In the genomic region with DNA sequence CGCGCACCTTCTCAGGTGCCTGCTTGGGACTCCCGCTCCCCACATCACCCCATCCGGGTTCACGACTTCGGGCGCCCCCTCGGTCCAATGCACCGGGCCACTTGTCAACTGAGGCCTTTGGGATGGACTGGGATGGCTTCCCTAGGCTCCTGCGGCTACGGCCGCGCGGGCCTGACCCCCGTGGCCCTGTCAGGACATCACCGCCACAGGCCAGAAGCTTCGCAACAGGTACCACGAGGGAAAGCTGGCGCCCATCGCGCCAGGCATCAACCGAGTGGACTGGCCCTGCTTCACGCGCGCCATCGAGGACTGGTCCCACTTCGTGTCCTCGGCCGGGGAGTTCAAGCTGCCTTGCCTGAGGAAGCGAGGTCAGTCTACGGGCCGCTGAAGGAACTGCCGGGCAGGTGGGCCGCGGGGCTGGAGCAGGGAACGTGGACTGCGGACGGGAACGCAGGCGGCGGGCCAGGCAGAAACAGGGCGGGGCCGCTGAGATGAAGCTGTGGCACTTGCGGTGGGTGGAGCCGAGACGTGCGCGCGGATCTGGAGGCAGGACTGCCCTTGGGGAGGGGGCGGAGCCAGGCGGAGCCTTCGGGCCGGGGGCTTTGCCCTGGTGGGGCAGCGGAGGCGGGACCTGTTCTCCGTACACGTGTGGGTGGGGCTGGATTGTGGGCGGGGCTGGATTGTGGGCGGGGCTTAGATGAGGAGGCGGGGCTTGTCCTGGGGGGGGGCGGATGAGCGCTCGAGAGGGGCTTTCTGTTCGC, we compare ENCODE assay signal across 8 cellular contexts. TPM values are rescaled to one million over a fixed set of nuclear protein-coding genes. Genes with fewer than 3 reads are reported as not detected.
DNase-seq lines count a peak whose midpoint lies in the region; ATAC-seq and TF ChIP-seq lines count a peak whose summit lies in the region.

No MANE protein-coding gene starts in this region.

- H3K9me3 ChIP-seq in SK-N-MC (ENCODE audit: low read depth, low read length) (no peaks in the 10 kb centered on the region), heart right ventricle (no peaks in the 10 kb centered on the region), upper lobe of right lung (no peaks in the 10 kb centered on the region)

- peak; percentile 85 for DNase-seq in Daoy (ENCODE audit: low read depth)
- DNase-seq in SK-N-MC (ENCODE audit: low read depth, low spot score): peak; percentile 24
- peak; percentile 67 to 87 for DNase-seq in heart right ventricle
- DNase-seq in progenitor cell of endocrine pancreas (ENCODE audit: low spot score, unreplicated experiment): peak; percentile 82
- peak; percentile 95 for DNase-seq in upper lobe of right lung

- H3K27me3 ChIP-seq in heart right ventricle (peaks cover 0 to 13% (median 0%) of the 10 kb centered on the region in 7 donors), upper lobe of right lung (no peaks in the 10 kb centered on the region)

- ATAC-seq in HG02642 (IDR thresholded peaks at IDR 0.05; ENCODE audit: poor library complexity, unreplicated experiment): peak; percentile 79
- peak; percentile 84 to 92 (median 90) for ATAC-seq in heart right ventricle
- ATAC-seq in upper lobe of right lung: peak; percentile 97
- ATAC-seq in HG03520 (IDR thresholded peaks at IDR 0.05; ENCODE audit: unreplicated experiment): no peak

- H3K4me3 ChIP-seq in SK-N-MC (peak overlapping the region; percentile 71), heart right ventricle (peak overlapping the region; percentile 19 to 65 (median 55)), upper lobe of right lung (peak overlapping the region; percentile 57)

- intact Hi-C loops in heart right ventricle (cut with DNase I): loop anchor here in 2 of 10 donors (5.0 kb wide), 2 partner anchors 67 to 227 kb away; no protein-coding TSS in a partner anchor
- intact Hi-C loops in upper lobe of right lung (cut with DNase I): no loop called here

- peak overlapping the region; percentile 29 for H3K9ac ChIP-seq in SK-N-MC (ENCODE audit: insufficient read length)

- H3K4me1 Mint-ChIP-seq in activated naive CD8-positive, alpha-beta T cell (ENCODE audit: low read depth): peaks cover 8% of the 10 kb centered on the region
- peaks cover 2% of the 10 kb centered on the region for H3K4me1 Mint-ChIP-seq in progenitor cell of endocrine pancreas (ENCODE audit: low read depth)

- 7 to 10% methylated on average over 64 of the region's 64 CpGs for WGBS in heart right ventricle, 2 donors

- H3K27ac ChIP-seq in SK-N-MC: no peak overlapping the region
- no peak overlapping the region for H3K27ac ChIP-seq in heart right ventricle
- no peak overlapping the region for H3K27ac ChIP-seq in upper lobe of right lung

- H3K9me3 Mint-ChIP-seq in activated naive CD8-positive, alpha-beta T cell (ENCODE audit: low read depth): no peaks in the 10 kb centered on the region
- no peaks in the 10 kb centered on the region for H3K9me3 Mint-ChIP-seq in progenitor cell of endocrine pancreas (ENCODE audit: low read depth)

- TF ChIP-seq CTCF in heart right ventricle (IDR thresholded peaks at IDR 0.05): no peak
- TF ChIP-seq CTCF in progenitor cell of endocrine pancreas (IDR thresholded peaks at IDR 0.05; ENCODE audit: unreplicated experiment): no peak
- TF ChIP-seq CTCF in upper lobe of right lung (IDR thresholded peaks at IDR 0.05): no peak

- peak overlapping the region; percentile 88 for H3K4me3 Mint-ChIP-seq in activated naive CD8-positive, alpha-beta T cell
- peak overlapping the region; percentile 72 for H3K4me3 Mint-ChIP-seq in progenitor cell of endocrine pancreas (ENCODE audit: low read depth)

- H3K4me1 ChIP-seq in heart right ventricle: peaks cover 6 to 24% (median 15%) of the 10 kb centered on the region in 9 donors
- H3K4me1 ChIP-seq in upper lobe of right lung: no peaks in the 10 kb centered on the region

- H3K36me3 Mint-ChIP-seq in activated naive CD8-positive, alpha-beta T cell: no peaks in the 10 kb centered on the region
- no peaks in the 10 kb centered on the region for H3K36me3 Mint-ChIP-seq in progenitor cell of endocrine pancreas (ENCODE audit: insufficient read depth)

- no peaks in the 10 kb centered on the region for H3K27me3 Mint-ChIP-seq in activated naive CD8-positive, alpha-beta T cell
- H3K27me3 Mint-ChIP-seq in progenitor cell of endocrine pancreas: peaks cover 60% of the 10 kb centered on the region

- no peak overlapping the region for H3K27ac Mint-ChIP-seq in activated naive CD8-positive, alpha-beta T cell
- H3K27ac Mint-ChIP-seq in progenitor cell of endocrine pancreas: no peak overlapping the region

- H3K36me3 ChIP-seq in SK-N-MC (ENCODE audit: insufficient read depth, low read length): no peaks in the 10 kb centered on the region
- no peaks in the 10 kb centered on the region for H3K36me3 ChIP-seq in heart right ventricle
- H3K36me3 ChIP-seq in upper lobe of right lung: no peaks in the 10 kb centered on the region

RNA-seq across cellular contexts. Expression of gene CNGB1, which starts 13.7 kb away (rescaled TPM):
- total RNA-seq in Daoy (2014; rRNA removed; shearing (Covaris generic)): under 0.01 TPM in 1 of 2 replicates, not detected in the other
- total RNA-seq in heart right ventricle: not detected
- polyA plus RNA-seq in heart right ventricle: not detected
- total RNA-seq in progenitor cell of endocrine pancreas: not detected in 2 replicates
- not detected for total RNA-seq in upper lobe of right lung

RNA-seq across cellular contexts. Expression of gene ZNF319, which starts 15.8 kb away (rescaled TPM):
- total RNA-seq in Daoy (2014; rRNA removed; shearing (Covaris generic)): 1.1 and 1.7 TPM in 2 replicates
- total RNA-seq in heart right ventricle: 10 to 100 TPM in 1 of 10 donors, 1 to 10 TPM in 9; 5.0 to 11.3 (median 7.5) TPM
- 1 to 10 TPM; 3.5 to 4.3 TPM for polyA plus RNA-seq in heart right ventricle
- total RNA-seq in progenitor cell of endocrine pancreas: 12.4 and 14.9 TPM in 2 replicates
- total RNA-seq in upper lobe of right lung: 10.6 TPM

RNA-seq across cellular contexts. Expression of gene USB1, which starts 16.6 kb away (rescaled TPM):
- 6.1 and 15.4 TPM in 2 replicates for total RNA-seq in Daoy (2014; rRNA removed; shearing (Covaris generic))
- total RNA-seq in heart right ventricle (10 to 100 TPM; 21.1 to 39.2 (median 31.5) TPM), progenitor cell of endocrine pancreas (43.0 and 43.6 TPM in 2 replicates), upper lobe of right lung (37.4 TPM)
- 10 to 100 TPM; 23.6 to 44.3 TPM for polyA plus RNA-seq in heart right ventricle

RNA-seq across cellular contexts. Expression of gene MMP15, which starts 40.9 kb away (rescaled TPM):
- 1.5 and 3.4 TPM in 2 replicates for total RNA-seq in Daoy (2014; rRNA removed; shearing (Covaris generic))
- total RNA-seq in heart right ventricle (10 to 100 TPM; 38.2 to 88.4 (median 59.3) TPM), progenitor cell of endocrine pancreas (77.6 and 85.0 TPM in 2 replicates), upper lobe of right lung (25.2 TPM)
- 10 to 100 TPM; 24.4 to 31.4 TPM for polyA plus RNA-seq in heart right ventricle

Comparison
In these comparisons a context has a peak if more than half of its experiments do, and no peak if none do; other contexts are left out.
1. DNase-seq: peak in every context shown above with its lines; median percentile 95 in upper lobe of right lung; 85 in Daoy; 82 in progenitor cell of endocrine pancreas; 77 in heart right ventricle; 24 in SK-N-MC.